Comparison of ENCODE assay signal across 1 cellular context in the genomic region with DNA sequence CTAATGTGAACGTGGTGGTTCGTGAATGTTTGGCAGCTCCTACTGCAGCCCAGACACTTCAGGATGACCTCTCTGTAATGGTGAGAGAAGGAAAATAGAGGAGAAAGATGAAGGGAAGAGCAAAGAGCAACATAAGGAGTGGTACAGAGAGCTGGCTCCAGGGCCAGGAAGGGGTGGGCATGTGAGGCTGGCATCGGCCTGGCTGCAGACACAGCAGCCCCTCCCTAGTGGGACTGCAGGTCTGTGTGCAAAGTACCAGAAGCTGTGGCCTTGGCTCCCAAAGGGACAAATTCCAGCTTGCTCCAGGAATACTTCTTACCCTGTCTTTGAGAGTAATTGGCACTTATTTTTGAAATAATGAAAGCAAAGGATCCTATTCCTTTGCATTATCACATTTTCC.
TF ChIP-seq lines count a peak whose summit lies in the region.

No MANE protein-coding gene starts in this region.

TF ChIP-seq in IMR-90, 13 proteins besides CTCF, POLR2A, EP300 and RAD21:
- TF ChIP-seq SMC3 (IDR thresholded peaks at IDR 0.05; ENCODE audit: low read depth, low read length) (no peak), CHD1 (IDR thresholded peaks at IDR 0.05; ENCODE audit: low read depth, low read length) (no peak), BHLHE40 (IDR thresholded peaks at IDR 0.05; ENCODE audit: low read depth, low read length) (no peak), MAZ (IDR thresholded peaks at IDR 0.05; ENCODE audit: borderline replicate concordance, low read depth, low read length) (no peak), RCOR1 (IDR thresholded peaks at IDR 0.05; ENCODE audit: insufficient replicate concordance, low read length) (no peak), MAFK (IDR thresholded peaks at IDR 0.05; ENCODE audit: low read depth, low read length) (no peak)
- TF ChIP-seq, protein P1, sequence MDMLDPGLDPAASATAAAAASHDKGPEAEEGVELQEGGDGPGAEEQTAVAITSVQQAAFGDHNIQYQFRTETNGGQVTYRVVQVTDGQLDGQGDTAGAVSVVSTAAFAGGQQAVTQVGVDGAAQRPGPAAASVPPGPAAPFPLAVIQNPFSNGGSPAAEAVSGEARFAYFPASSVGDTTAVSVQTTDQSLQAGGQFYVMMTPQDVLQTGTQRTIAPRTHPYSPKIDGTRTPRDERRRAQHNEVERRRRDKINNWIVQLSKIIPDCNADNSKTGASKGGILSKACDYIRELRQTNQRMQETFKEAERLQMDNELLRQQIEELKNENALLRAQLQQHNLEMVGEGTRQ (IDR thresholded peaks at IDR 0.05; ENCODE audit: low read depth, low read length): no peak
